ENCODE assay signal across 13 cellular contexts in the genomic region with DNA sequence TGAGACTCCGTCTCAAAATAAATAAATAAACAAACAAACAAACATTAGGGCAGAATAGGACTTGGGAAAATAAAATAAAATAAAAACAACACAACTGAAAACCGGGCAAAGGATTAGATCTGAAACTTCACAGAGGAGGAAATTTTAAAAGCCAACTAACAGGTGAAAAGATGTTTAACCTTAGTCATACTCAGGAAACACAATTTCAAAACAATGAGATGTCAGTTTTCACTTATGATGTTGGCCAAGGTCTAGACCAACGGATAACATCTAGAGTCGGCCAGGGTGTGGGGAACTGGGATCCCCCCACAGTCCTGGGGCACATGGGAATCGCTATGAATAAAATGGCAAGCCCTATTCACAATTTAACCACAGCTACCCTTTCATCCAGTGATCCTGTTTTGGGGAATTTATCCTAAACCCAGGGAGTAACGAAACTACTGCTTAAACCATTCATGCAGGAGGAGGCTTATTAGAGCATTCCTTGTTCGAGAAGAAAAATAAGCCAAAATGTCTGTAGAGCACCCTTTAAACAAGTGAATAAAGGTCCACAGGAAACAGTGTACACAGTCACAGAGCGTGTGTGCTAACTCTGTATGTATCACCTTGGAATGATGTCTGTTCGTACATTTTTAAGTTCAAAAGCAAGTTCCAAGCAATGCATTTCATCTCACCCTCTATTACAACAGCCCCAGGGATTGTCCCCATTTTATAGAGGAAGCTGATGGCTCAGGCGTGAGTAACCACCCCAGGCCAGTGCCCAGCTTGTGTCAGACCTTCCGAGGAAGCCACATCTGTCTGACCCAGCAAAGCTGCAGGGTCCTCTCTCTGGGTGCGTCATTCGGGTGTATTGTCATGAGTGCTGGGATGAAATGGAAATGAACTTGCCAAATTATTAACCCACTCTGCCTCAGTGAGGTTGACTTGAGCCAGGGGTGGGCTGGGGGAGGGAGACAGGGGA. TPM values are rescaled to one million over a fixed set of nuclear protein-coding genes. Genes with fewer than 3 reads are reported as not detected.
DNase-seq lines count a peak whose midpoint lies in the region; ATAC-seq and TF ChIP-seq lines count a peak whose summit lies in the region.
"Had no signal": no experiment of that assay in that cellular context is flagged by ENCODE, and none has a peak within 500 bp of the region (broad histone marks: within the 10 kb centered on the region; RNA-seq: fewer than 3 reads in every experiment).

No MANE protein-coding gene starts in this region.

- H3K36me3 Mint-ChIP-seq in type B pancreatic cell, result peaks cover 5% of the 10 kb centered on the region

- no peaks in the 10 kb centered on the region for H3K36me3 ChIP-seq in H7 (replicated peaks; ENCODE audit: control insufficient read depth, insufficient read depth, low read length)
- H3K36me3 ChIP-seq: WERI-Rb-1 had no signal

- H3K4me3 ChIP-seq in H7 (ENCODE audit: insufficient read depth, low read depth, low read length) (no peak overlapping the region), fibroblast of the aortic adventitia (ENCODE audit: low read depth, low read length) (peak overlapping the region; percentile 34)

- peaks cover 6% of the 10 kb centered on the region for H3K27me3 ChIP-seq in H7 (ENCODE audit: control insufficient read depth, insufficient read depth, low read length)

- DNase-seq in H7 (peak; percentile 4), fibroblast of the aortic adventitia (ENCODE audit: low read depth) (peak; percentile 82), renal cortical epithelial cell (ENCODE audit: low read depth) (peak; percentile 76), type B pancreatic cell (ENCODE audit: extremely low spot score, unreplicated experiment) (no peak)
- DNase-seq in central memory CD4-positive, alpha-beta T cell, result no peak
- DNase-seq: NCI-H1092 treated with DMSO at 0.1 percent for 48 hours; stimulated activated CD4-positive, alpha-beta T cell treated with anti-CD3 and anti-CD28 coated beads, Interleukin-4, amount 100 ng/mL, for 1 hour; WERI-Rb-1 had no signal

- H3K27me3 Mint-ChIP-seq in type B pancreatic cell, result peaks cover 33% of the 10 kb centered on the region

- no peak overlapping the region for H3K4me3 Mint-ChIP-seq in type B pancreatic cell
- H3K4me3 Mint-ChIP-seq: nephron had no signal

- ATAC-seq in SK-N-SH treated with all-trans-retinoic acid at 6 μM for 48 hours (peak; percentile 41), HG02798 (IDR thresholded peaks at IDR 0.05; ENCODE audit: poor library complexity, unreplicated experiment) (no peak), HG03108 (IDR thresholded peaks at IDR 0.05; ENCODE audit: unreplicated experiment) (no peak)

- no peaks in the 10 kb centered on the region for H3K4me1 Mint-ChIP-seq in type B pancreatic cell (ENCODE audit: unreplicated experiment)

- no peak for TF ChIP-seq CTCF in fibroblast of the aortic adventitia (IDR thresholded peaks at IDR 0.05; ENCODE audit: insufficient read depth, low read length)
- no peak for TF ChIP-seq CTCF in type B pancreatic cell (conservative IDR thresholded peaks at IDR 0.05)

- no peak overlapping the region for H3K27ac Mint-ChIP-seq in type B pancreatic cell
- H3K27ac Mint-ChIP-seq: activated T-helper 2 cell treated with anti-CD3 and anti-CD28 coated beads, Interferon-gamma antibody, Interleukin-2, Interleukin-4, amounts not matched to agents 10 μg/mL and 5 μg/mL and 100 μg/mL, durations not matched to agents 14 hours and 24 hours and 36 hours had no signal

- H3K9me3 Mint-ChIP-seq in type B pancreatic cell, result peaks cover 4% of the 10 kb centered on the region

TF ChIP-seq in SK-N-SH treated with all-trans-retinoic acid at 6 μM for 48 hours, 23 proteins besides CTCF, POLR2A, EP300 and RAD21:
- TF ChIP-seq ZNF70 (CRISPR knock-in tag; IDR thresholded peaks at IDR 0.05) (no peak), ESRRG (CRISPR knock-in tag; IDR thresholded peaks at IDR 0.05) (no peak), GLIS3 (CRISPR knock-in tag; IDR thresholded peaks at IDR 0.05) (no peak), TCF4 (CRISPR knock-in tag; IDR thresholded peaks at IDR 0.05; ENCODE audit: borderline replicate concordance) (no peak), ZNF565 (CRISPR knock-in tag; conservative IDR thresholded peaks at IDR 0.05; ENCODE audit: low read depth) (no peak), ARNTL (CRISPR knock-in tag; IDR thresholded peaks at IDR 0.05; ENCODE audit: borderline replicate concordance, low read depth) (no peak), ZC3H10 (CRISPR knock-in tag; IDR thresholded peaks at IDR 0.05) (no peak), OSR1 (CRISPR knock-in tag; IDR thresholded peaks at IDR 0.05) (no peak), BACH2 (CRISPR knock-in tag; IDR thresholded peaks at IDR 0.05; ENCODE audit: borderline replicate concordance) (no peak), ZFP30 (CRISPR knock-in tag; IDR thresholded peaks at IDR 0.05) (no peak), CSDC2 (CRISPR knock-in tag; IDR thresholded peaks at IDR 0.05) (no peak), ZFP3 (CRISPR knock-in tag; IDR thresholded peaks at IDR 0.05) (no peak), ISL1 (CRISPR knock-in tag; IDR thresholded peaks at IDR 0.05) (no peak), SNAI2 (CRISPR knock-in tag; IDR thresholded peaks at IDR 0.05) (no peak), PPARA (CRISPR knock-in tag; IDR thresholded peaks at IDR 0.05; ENCODE audit: borderline replicate concordance) (no peak), ZNF8 (CRISPR knock-in tag; IDR thresholded peaks at IDR 0.05) (no peak)
- TF ChIP-seq, protein P1, sequence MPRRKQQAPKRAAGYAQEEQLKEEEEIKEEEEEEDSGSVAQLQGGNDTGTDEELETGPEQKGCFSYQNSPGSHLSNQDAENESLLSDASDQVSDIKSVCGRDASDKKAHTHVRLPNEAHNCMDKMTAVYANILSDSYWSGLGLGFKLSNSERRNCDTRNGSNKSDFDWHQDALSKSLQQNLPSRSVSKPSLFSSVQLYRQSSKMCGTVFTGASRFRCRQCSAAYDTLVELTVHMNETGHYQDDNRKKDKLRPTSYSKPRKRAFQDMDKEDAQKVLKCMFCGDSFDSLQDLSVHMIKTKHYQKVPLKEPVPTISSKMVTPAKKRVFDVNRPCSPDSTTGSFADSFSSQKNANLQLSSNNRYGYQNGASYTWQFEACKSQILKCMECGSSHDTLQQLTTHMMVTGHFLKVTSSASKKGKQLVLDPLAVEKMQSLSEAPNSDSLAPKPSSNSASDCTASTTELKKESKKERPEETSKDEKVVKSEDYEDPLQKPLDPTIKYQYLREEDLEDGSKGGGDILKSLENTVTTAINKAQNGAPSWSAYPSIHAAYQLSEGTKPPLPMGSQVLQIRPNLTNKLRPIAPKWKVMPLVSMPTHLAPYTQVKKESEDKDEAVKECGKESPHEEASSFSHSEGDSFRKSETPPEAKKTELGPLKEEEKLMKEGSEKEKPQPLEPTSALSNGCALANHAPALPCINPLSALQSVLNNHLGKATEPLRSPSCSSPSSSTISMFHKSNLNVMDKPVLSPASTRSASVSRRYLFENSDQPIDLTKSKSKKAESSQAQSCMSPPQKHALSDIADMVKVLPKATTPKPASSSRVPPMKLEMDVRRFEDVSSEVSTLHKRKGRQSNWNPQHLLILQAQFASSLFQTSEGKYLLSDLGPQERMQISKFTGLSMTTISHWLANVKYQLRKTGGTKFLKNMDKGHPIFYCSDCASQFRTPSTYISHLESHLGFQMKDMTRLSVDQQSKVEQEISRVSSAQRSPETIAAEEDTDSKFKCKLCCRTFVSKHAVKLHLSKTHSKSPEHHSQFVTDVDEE (CRISPR knock-in tag; IDR thresholded peaks at IDR 0.05), result no peak
TF ChIP-seq in SK-N-SH treated with all-trans-retinoic acid at 6 μM for 48 hours: peak in this region for 0.

RNA-seq across cellular contexts. Expression of a gene that starts 6.3 kb away (rescaled TPM):
- total RNA-seq in H7 (2014; rRNA removed; shearing (Covaris generic)), result 3.3 and 6.7 TPM in 2 replicates
- 20.8 and 82.6 TPM in 2 replicates for total RNA-seq in fibroblast of the aortic adventitia (ENCODE audit: low replicate concordance)
- 34.7 and 80.6 TPM in 2 replicates for total RNA-seq in renal cortical epithelial cell
- 56.3 and 206 TPM in 2 replicates for total RNA-seq in type B pancreatic cell (ENCODE audit: low replicate concordance)

RNA-seq across cellular contexts. Expression of a gene that starts 44.8 kb away (rescaled TPM):
- 2.0 TPM in 2 replicates for total RNA-seq in H7 (2014; rRNA removed; shearing (Covaris generic))
- total RNA-seq in fibroblast of the aortic adventitia (ENCODE audit: low replicate concordance) (1.3 and 2.9 TPM in 2 replicates), renal cortical epithelial cell (not detected in 2 replicates), type B pancreatic cell (ENCODE audit: low replicate concordance) (not detected in 2 replicates)

Comparison
In these comparisons a context has a peak if more than half of its experiments do, and no peak if none do; other contexts are left out.
1. DNase-seq: peak in H7 (single experiment), fibroblast of the aortic adventitia (single experiment) and renal cortical epithelial cell (single experiment); none in type B pancreatic cell (single experiment) and central memory CD4-positive, alpha-beta T cell (single experiment).